ENCODE assay signal across 8 cellular contexts in the genomic region with DNA sequence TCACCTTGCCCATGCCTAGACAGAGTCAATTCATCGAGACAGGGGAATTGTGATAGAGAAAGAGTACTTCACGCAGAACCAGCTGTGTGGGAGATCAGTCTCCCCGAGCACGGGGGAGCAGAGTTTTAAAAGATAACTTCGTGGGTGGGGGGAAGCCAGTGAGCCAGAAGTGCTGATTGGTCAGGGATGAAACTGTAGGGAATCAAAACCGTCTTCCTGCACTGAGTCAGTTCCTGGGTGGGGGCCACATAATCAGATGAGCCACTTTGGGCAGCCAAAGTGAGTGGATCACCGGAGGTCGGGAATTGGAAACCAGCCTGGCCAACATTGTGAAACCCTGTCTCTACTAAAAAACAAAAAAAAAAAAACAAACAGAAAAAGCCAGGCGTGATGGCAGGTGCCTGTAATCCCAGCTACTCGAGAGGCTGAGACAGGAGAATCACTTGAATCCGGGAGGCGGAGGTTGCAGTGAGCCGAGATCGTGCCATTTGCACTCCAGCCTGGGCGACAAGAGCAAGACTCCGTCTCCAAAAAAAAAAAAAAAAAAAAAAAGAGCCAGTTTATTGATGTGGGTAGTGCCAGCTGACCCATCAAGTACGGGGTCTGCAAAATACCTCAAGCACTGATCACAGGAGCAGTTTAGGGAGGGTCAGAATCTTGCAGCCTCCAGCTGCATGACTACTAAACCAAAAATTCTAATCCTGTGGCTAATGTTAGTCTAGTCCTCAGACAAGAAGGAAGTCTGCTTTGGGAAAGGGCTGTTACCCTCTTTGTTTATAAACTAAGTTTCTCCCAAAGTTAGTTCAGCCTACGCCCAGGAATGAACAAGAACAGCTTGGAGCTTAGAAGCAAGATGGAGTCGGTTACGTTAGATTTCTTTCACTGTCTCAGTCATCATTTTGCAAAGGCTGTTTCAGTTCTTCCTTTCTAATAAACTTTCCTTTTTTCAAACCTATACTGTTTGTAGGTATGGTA. TPM values are rescaled to one million over a fixed set of nuclear protein-coding genes. Genes with fewer than 3 reads are reported as not detected.
A peak's percentile ranks its signal among the peaks of the same experiment; 100 is the strongest.
DNase-seq lines count a peak whose midpoint lies in the region; ATAC-seq and TF ChIP-seq lines count a peak whose summit lies in the region.

No MANE protein-coding gene starts in this region.

- H3K9me3 Mint-ChIP-seq in activated CD4-positive, alpha-beta T cell treated with anti-CD3 and anti-CD28 coated beads, Interleukin-2, amount 10 ng/mL, durations not matched to agents 24 days and 14 days = peaks cover 4% of the 10 kb centered on the region
- no peaks in the 10 kb centered on the region for H3K9me3 Mint-ChIP-seq in progenitor cell of endocrine pancreas (ENCODE audit: low read depth)

- H3K4me3 Mint-ChIP-seq in activated CD4-positive, alpha-beta T cell treated with anti-CD3 and anti-CD28 coated beads, Interleukin-2, amount 10 ng/mL, durations not matched to agents 24 days and 14 days = peak overlapping the region; percentile 68
- no peak overlapping the region for H3K4me3 Mint-ChIP-seq in progenitor cell of endocrine pancreas (ENCODE audit: low read depth)

- TF ChIP-seq CTCF in fibroblast of mammary gland (conservative IDR thresholded peaks at IDR 0.05; ENCODE audit: control insufficient read depth, insufficient read depth, low read depth, low read length) (no peak), left lung (IDR thresholded peaks at IDR 0.05) (no peak), progenitor cell of endocrine pancreas (IDR thresholded peaks at IDR 0.05; ENCODE audit: unreplicated experiment) (no peak)

- no peaks in the 10 kb centered on the region for H3K27me3 ChIP-seq in left lung

- H3K27ac Mint-ChIP-seq in activated CD4-positive, alpha-beta T cell treated with anti-CD3 and anti-CD28 coated beads, Interleukin-2, amount 10 ng/mL, durations not matched to agents 24 days and 14 days = peak overlapping the region; percentile 79
- no peak overlapping the region for H3K27ac Mint-ChIP-seq in progenitor cell of endocrine pancreas

- intact Hi-C loops in activated CD4-positive, alpha-beta T cell treated with anti-CD3 and anti-CD28 coated beads, Interleukin-2, amount 10 ng/mL, durations not matched to agents 24 days and 14 days (cut with micrococcal nuclease) = no loop called here
- intact Hi-C loops in left lung (cut with DNase I) = no loop called here

- DNase-seq in activated T-cell treated with anti-CD3 and anti-CD28 coated beads for 24 hours (ENCODE audit: low read depth) (peak; percentile 17), fibroblast of mammary gland (ENCODE audit: low read depth) (peak; percentile 87), left lung (no peak), progenitor cell of endocrine pancreas (ENCODE audit: low spot score, unreplicated experiment) (no peak), D341Med (ENCODE audit: low spot score) (no peak)
- DNase-seq in activated T-cell treated with anti-CD3 and anti-CD28 coated beads, Interleukin-2, amount 50 U/mL, for 1 hour = no peak
- DNase-seq in activated CD4-positive, alpha-beta T cell treated with anti-CD3 and anti-CD28 coated beads, Interleukin-2, amount 10 ng/mL, durations not matched to agents 24 days and 14 days = no peak
- DNase-seq in stimulated activated CD8-positive, alpha-beta memory T cell treated with anti-CD3 and anti-CD28 coated beads, Interleukin-12 subunit alpha, Interleukin-12 subunit beta, amount 100 ng/mL, for 4 hours (ENCODE audit: low read depth) = peak; percentile 13

- no peaks in the 10 kb centered on the region for H3K27me3 Mint-ChIP-seq in activated CD4-positive, alpha-beta T cell treated with anti-CD3 and anti-CD28 coated beads, Interleukin-2, amount 10 ng/mL, durations not matched to agents 24 days and 14 days
- no peaks in the 10 kb centered on the region for H3K27me3 Mint-ChIP-seq in progenitor cell of endocrine pancreas

- H3K36me3 Mint-ChIP-seq in activated CD4-positive, alpha-beta T cell treated with anti-CD3 and anti-CD28 coated beads, Interleukin-2, amount 10 ng/mL, durations not matched to agents 24 days and 14 days (ENCODE audit: low read depth) = peaks cover 45% of the 10 kb centered on the region
- peaks cover 7% of the 10 kb centered on the region for H3K36me3 Mint-ChIP-seq in progenitor cell of endocrine pancreas (ENCODE audit: insufficient read depth)

- no peaks in the 10 kb centered on the region for H3K9me3 ChIP-seq in left lung

- no peak overlapping the region for H3K27ac ChIP-seq in left lung

- peaks cover 71% of the 10 kb centered on the region for H3K4me1 Mint-ChIP-seq in activated CD4-positive, alpha-beta T cell treated with anti-CD3 and anti-CD28 coated beads, Interleukin-2, amount 10 ng/mL, durations not matched to agents 24 days and 14 days
- peaks cover 31% of the 10 kb centered on the region for H3K4me1 Mint-ChIP-seq in progenitor cell of endocrine pancreas (ENCODE audit: low read depth)

- ATAC-seq in left lung = no peak

- peaks cover 17 to 55% of the 10 kb centered on the region in 2 donors for H3K4me1 ChIP-seq in left lung

- H3K36me3 ChIP-seq in left lung = no peaks in the 10 kb centered on the region

- no peak overlapping the region for H3K4me3 ChIP-seq in fibroblast of mammary gland (ENCODE audit: control insufficient read depth, low read depth, low read length)
- H3K4me3 ChIP-seq in left lung = no peak overlapping the region

RNA-seq across cellular contexts. Expression of a gene that starts 3.9 kb away (rescaled TPM):
- total RNA-seq in activated CD4-positive, alpha-beta T cell treated with anti-CD3 and anti-CD28 coated beads, Interleukin-2, amount 10 ng/mL, durations not matched to agents 24 days and 14 days = 12.5 and 13.7 TPM in 2 replicates
- total RNA-seq in left lung (10 to 100 TPM; 10.2 to 11.5 TPM), progenitor cell of endocrine pancreas (17.9 TPM in 2 replicates)

RNA-seq across cellular contexts. Expression of a gene that starts 22.1 kb away (rescaled TPM):
- 45.0 and 48.0 TPM in 2 replicates for total RNA-seq in activated CD4-positive, alpha-beta T cell treated with anti-CD3 and anti-CD28 coated beads, Interleukin-2, amount 10 ng/mL, durations not matched to agents 24 days and 14 days
- total RNA-seq in left lung (10 to 100 TPM; 29.7 to 37.0 TPM), progenitor cell of endocrine pancreas (53.7 and 59.4 TPM in 2 replicates)

Comparison
In these comparisons a context has a peak if more than half of its experiments do, and no peak if none do; other contexts are left out.
1. DNase-seq: peak in activated T-cell treated with anti-CD3 and anti-CD28 coated beads for 24 hours (single experiment), fibroblast of mammary gland (single experiment) and stimulated activated CD8-positive, alpha-beta memory T cell treated with anti-CD3 and anti-CD28 coated beads, Interleukin-12 subunit alpha, Interleukin-12 subunit beta, amount 100 ng/mL, for 4 hours (single experiment); none in activated T-cell treated with anti-CD3 and anti-CD28 coated beads, Interleukin-2, amount 50 U/mL, for 1 hour (single experiment), activated CD4-positive, alpha-beta T cell treated with anti-CD3 and anti-CD28 coated beads, Interleukin-2, amount 10 ng/mL, durations not matched to agents 24 days and 14 days (single experiment), left lung (0 of 2), progenitor cell of endocrine pancreas (single experiment) and D341Med (single experiment).